Comparison of ENCODE assay signal across 26 cellular contexts in genomic region chr3:127438951-127439350, GRCh38.
A peak's percentile ranks its signal among the peaks of the same experiment; 100 is the strongest.
DNase-seq lines count a peak whose midpoint lies in the region; ATAC-seq, FAIRE-seq and TF ChIP-seq lines count a peak whose summit lies in the region.
"Had no signal": no experiment of that assay in that cellular context is flagged by ENCODE, and none has a peak within 500 bp of the region (broad histone marks: within the 10 kb centered on the region; RNA-seq: fewer than 3 reads in every experiment).

No MANE protein-coding gene starts in this region.

- H3K36me3 ChIP-seq in bronchial epithelial cell (ENCODE audit: control insufficient read depth, insufficient read depth, low read length) (no peaks in the 10 kb centered on the region), testis (ENCODE audit: low read depth, missing control alignments) (no peaks in the 10 kb centered on the region)
- H3K36me3 ChIP-seq: MG63 had no signal

- no peaks in the 10 kb centered on the region for H3K9me3 Mint-ChIP-seq in activated naive CD4-positive, alpha-beta T cell treated with anti-CD3 and anti-CD28 coated beads for 36 hours
- H3K9me3 Mint-ChIP-seq: CD8-positive, alpha-beta memory T cell; HFFc6 had no signal

- intact Hi-C loops in activated naive CD4-positive, alpha-beta T cell treated with anti-CD3 and anti-CD28 coated beads for 36 hours (cut with micrococcal nuclease) = no loop called here
- intact Hi-C loops in testis (cut with DNase I; ENCODE audit: low total_unique reads) = no loop called here

- H3K36me3 Mint-ChIP-seq in activated naive CD4-positive, alpha-beta T cell treated with anti-CD3 and anti-CD28 coated beads for 36 hours (ENCODE audit: low read depth) = no peaks in the 10 kb centered on the region
- H3K36me3 Mint-ChIP-seq: CD8-positive, alpha-beta memory T cell had no signal

- no peaks in the 10 kb centered on the region for H3K4me1 ChIP-seq in testis

- H3K4me3 Mint-ChIP-seq in activated naive CD4-positive, alpha-beta T cell treated with anti-CD3 and anti-CD28 coated beads for 36 hours = no peak overlapping the region
- H3K4me3 Mint-ChIP-seq: CD8-positive, alpha-beta memory T cell; HFFc6 had no signal

- no peak overlapping the region for H3K27ac ChIP-seq in testis

- FAIRE-seq in bronchial epithelial cell (lab: Jason Lieb, UNC) = peak; percentile 70
- FAIRE-seq: D721Med, GM18507, H54 had no signal

- CTCF ChIA-PET in activated naive CD4-positive, alpha-beta T cell treated with anti-CD3 and anti-CD28 coated beads for 36 hours (lab: Charles Lee) = no interaction called here

- TF ChIP-seq POLR2A in testis (IDR thresholded peaks at IDR 0.05) = no peak

- H3K27me3 ChIP-seq in bronchial epithelial cell (ENCODE audit: control insufficient read depth, insufficient read depth, low read length) (no peaks in the 10 kb centered on the region), testis (no peaks in the 10 kb centered on the region)

- ATAC-seq in HG02763 (IDR thresholded peaks at IDR 0.05; ENCODE audit: unreplicated experiment) = no peak
- no peak for ATAC-seq in esophagus mucosa

- no peak for DNase-seq in activated naive CD4-positive, alpha-beta T cell treated with anti-CD3 and anti-CD28 coated beads for 36 hours
- DNase-seq in activated naive CD4-positive, alpha-beta T cell treated with anti-CD3 and anti-CD28 coated beads, Interleukin-2, amount 50 U/mL, for 16 hours = no peak
- DNase-seq in bronchial epithelial cell (ENCODE audit: low read depth) (no peak), mesenteric fat pad (ENCODE audit: low spot score) (peak; percentile 55), testis (peak; percentile 4), mucosa of gallbladder (ENCODE audit: low spot score) (no peak)
- DNase-seq: AML-193; C1 segment of cervical spinal cord; CD8-positive, alpha-beta memory T cell; DMS53; GDM1; HFFc6; Kasumi-1; MG63; NCI-H1417; NCI-H1694 treated with DMSO at 0.1 percent for 48 hours; NCI-H2081 treated with DMSO at 0.1 percent for 48 hours; NCI-H446; NCI-H526; OCI-M1; Right ventricle myocardium superior had no signal

- peak overlapping the region; percentile 18 for H3K27ac Mint-ChIP-seq in activated naive CD4-positive, alpha-beta T cell treated with anti-CD3 and anti-CD28 coated beads for 36 hours
- H3K27ac Mint-ChIP-seq: CD8-positive, alpha-beta memory T cell; HFFc6 had no signal

- no peaks in the 10 kb centered on the region for H3K4me1 Mint-ChIP-seq in activated naive CD4-positive, alpha-beta T cell treated with anti-CD3 and anti-CD28 coated beads for 36 hours (ENCODE audit: low read depth)
- H3K4me1 Mint-ChIP-seq: CD8-positive, alpha-beta memory T cell had no signal

- H3K9me3 ChIP-seq in testis = no peaks in the 10 kb centered on the region
- H3K9me3 ChIP-seq: MG63 had no signal

- WGBS in testis, 2 donors = 94% methylated on average over 3 of the region's 3 CpGs

- H3K27me3 Mint-ChIP-seq in activated naive CD4-positive, alpha-beta T cell treated with anti-CD3 and anti-CD28 coated beads for 36 hours (ENCODE audit: low read depth) = peaks cover 3% of the 10 kb centered on the region

- H3K4me3 ChIP-seq in bronchial epithelial cell (ENCODE audit: low read depth, low read length) (no peak overlapping the region), testis (no peak overlapping the region)
- H3K4me3 ChIP-seq: MG63 had no signal

- TF ChIP-seq CTCF in bronchial epithelial cell (IDR thresholded peaks at IDR 0.05; ENCODE audit: insufficient read depth, low read length, severe bottlenecking) (no peak), testis (IDR thresholded peaks at IDR 0.05) (no peak)

Comparison
In these comparisons a context has a peak if more than half of its experiments do, and no peak if none do; other contexts are left out.
1. DNase-seq: peak in mesenteric fat pad (single experiment) and testis (single experiment); none in activated naive CD4-positive, alpha-beta T cell treated with anti-CD3 and anti-CD28 coated beads for 36 hours (single experiment), activated naive CD4-positive, alpha-beta T cell treated with anti-CD3 and anti-CD28 coated beads, Interleukin-2, amount 50 U/mL, for 16 hours (single experiment), bronchial epithelial cell (single experiment) and mucosa of gallbladder (single experiment).